Comparison of ENCODE assay signal across 1 cellular context in the genomic region with DNA sequence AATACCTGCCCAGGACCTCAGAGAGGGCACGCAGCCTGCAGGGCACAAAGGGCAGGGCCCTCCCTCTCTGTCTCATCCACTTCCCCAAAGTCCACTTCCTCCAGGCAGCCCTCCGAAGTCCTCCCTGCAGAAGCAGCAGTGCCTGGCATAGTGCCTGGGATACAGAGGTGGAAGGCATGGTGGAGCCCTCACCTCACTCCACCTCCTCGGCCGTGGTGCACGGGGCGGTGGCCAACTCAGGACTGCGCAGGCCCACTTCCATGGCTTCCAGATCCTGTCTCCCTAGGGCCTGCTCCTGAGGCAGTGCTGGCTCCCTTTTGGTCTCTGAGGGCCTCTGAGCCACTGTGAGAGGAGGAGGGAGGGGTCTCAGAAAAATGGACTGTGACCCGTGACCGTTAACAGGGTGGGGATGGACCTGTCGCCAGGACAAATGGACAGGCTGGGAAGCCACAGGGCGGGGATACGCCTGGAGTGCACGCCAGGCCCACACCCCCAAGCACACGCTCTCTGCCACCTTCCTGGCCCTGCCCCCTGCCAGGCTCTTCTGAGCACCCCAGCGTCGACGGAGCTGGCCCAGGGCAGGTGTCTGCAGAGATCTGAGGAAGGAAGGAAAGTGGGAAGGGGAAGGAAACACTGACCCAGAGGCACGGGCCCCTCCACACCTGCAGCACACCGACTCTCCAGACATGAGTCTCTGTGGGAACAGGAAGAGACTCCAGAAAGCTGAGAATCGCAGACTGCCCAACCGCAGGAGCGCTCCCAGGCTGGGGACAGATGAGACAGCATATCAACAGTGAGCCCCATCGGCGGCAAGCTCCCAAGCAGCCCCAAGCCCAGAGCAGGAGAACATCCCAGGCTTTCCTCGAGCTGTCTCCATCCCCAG.
TF ChIP-seq lines count a peak whose summit lies in the region.

No MANE protein-coding gene starts in this region.

TF ChIP-seq in SK-N-SH treated with all-trans-retinoic acid at 6 μM for 48 hours, 23 proteins besides CTCF, POLR2A, EP300 and RAD21 (continued from another document):
- TF ChIP-seq ZNF565 (CRISPR knock-in tag; conservative IDR thresholded peaks at IDR 0.05; ENCODE audit: low read depth) (no peak), ZFP3 (CRISPR knock-in tag; IDR thresholded peaks at IDR 0.05) (no peak), SNAI2 (CRISPR knock-in tag; IDR thresholded peaks at IDR 0.05) (no peak), PPARA (CRISPR knock-in tag; IDR thresholded peaks at IDR 0.05; ENCODE audit: borderline replicate concordance) (no peak), ARNTL (CRISPR knock-in tag; IDR thresholded peaks at IDR 0.05; ENCODE audit: borderline replicate concordance, low read depth) (no peak), ZNF8 (CRISPR knock-in tag; IDR thresholded peaks at IDR 0.05) (no peak), ZC3H10 (CRISPR knock-in tag; IDR thresholded peaks at IDR 0.05) (no peak), ZFP30 (CRISPR knock-in tag; IDR thresholded peaks at IDR 0.05) (no peak), TOX (CRISPR knock-in tag; IDR thresholded peaks at IDR 0.05; ENCODE audit: borderline replicate concordance) (no peak), GLIS3 (CRISPR knock-in tag; IDR thresholded peaks at IDR 0.05) (no peak), OSR1 (CRISPR knock-in tag; IDR thresholded peaks at IDR 0.05) (no peak), CSDC2 (CRISPR knock-in tag; IDR thresholded peaks at IDR 0.05) (no peak), ESRRG (CRISPR knock-in tag; IDR thresholded peaks at IDR 0.05) (no peak)
- TF ChIP-seq, protein P1, sequence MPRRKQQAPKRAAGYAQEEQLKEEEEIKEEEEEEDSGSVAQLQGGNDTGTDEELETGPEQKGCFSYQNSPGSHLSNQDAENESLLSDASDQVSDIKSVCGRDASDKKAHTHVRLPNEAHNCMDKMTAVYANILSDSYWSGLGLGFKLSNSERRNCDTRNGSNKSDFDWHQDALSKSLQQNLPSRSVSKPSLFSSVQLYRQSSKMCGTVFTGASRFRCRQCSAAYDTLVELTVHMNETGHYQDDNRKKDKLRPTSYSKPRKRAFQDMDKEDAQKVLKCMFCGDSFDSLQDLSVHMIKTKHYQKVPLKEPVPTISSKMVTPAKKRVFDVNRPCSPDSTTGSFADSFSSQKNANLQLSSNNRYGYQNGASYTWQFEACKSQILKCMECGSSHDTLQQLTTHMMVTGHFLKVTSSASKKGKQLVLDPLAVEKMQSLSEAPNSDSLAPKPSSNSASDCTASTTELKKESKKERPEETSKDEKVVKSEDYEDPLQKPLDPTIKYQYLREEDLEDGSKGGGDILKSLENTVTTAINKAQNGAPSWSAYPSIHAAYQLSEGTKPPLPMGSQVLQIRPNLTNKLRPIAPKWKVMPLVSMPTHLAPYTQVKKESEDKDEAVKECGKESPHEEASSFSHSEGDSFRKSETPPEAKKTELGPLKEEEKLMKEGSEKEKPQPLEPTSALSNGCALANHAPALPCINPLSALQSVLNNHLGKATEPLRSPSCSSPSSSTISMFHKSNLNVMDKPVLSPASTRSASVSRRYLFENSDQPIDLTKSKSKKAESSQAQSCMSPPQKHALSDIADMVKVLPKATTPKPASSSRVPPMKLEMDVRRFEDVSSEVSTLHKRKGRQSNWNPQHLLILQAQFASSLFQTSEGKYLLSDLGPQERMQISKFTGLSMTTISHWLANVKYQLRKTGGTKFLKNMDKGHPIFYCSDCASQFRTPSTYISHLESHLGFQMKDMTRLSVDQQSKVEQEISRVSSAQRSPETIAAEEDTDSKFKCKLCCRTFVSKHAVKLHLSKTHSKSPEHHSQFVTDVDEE (CRISPR knock-in tag; IDR thresholded peaks at IDR 0.05), result no peak
- TF ChIP-seq, protein P2, sequence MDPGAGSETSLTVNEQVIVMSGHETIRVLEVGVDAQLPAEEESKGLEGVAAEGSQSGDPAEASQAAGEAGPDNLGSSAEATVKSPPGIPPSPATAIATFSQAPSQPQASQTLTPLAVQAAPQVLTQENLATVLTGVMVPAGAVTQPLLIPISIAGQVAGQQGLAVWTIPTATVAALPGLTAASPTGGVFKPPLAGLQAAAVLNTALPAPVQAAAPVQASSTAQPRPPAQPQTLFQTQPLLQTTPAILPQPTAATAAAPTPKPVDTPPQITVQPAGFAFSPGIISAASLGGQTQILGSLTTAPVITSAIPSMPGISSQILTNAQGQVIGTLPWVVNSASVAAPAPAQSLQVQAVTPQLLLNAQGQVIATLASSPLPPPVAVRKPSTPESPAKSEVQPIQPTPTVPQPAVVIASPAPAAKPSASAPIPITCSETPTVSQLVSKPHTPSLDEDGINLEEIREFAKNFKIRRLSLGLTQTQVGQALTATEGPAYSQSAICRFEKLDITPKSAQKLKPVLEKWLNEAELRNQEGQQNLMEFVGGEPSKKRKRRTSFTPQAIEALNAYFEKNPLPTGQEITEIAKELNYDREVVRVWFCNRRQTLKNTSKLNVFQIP (CRISPR knock-in tag; IDR thresholded peaks at IDR 0.05; ENCODE audit: borderline replicate concordance, low read depth), result no peak
- TF ChIP-seq, protein P3, sequence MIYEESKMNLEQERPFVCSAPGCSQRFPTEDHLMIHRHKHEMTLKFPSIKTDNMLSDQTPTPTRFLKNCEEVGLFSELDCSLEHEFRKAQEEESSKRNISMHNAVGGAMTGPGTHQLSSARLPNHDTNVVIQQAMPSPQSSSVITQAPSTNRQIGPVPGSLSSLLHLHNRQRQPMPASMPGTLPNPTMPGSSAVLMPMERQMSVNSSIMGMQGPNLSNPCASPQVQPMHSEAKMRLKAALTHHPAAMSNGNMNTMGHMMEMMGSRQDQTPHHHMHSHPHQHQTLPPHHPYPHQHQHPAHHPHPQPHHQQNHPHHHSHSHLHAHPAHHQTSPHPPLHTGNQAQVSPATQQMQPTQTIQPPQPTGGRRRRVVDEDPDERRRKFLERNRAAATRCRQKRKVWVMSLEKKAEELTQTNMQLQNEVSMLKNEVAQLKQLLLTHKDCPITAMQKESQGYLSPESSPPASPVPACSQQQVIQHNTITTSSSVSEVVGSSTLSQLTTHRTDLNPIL (CRISPR knock-in tag; IDR thresholded peaks at IDR 0.05; ENCODE audit: low read depth), result no peak
